ENCODE assay signal across 1 cellular context in genomic region chr6:12286381-12287132, GRCh38.
TF ChIP-seq lines count a peak whose summit lies in the region.

No MANE protein-coding gene starts in this region.

TF ChIP-seq in IMR-90, 13 proteins besides CTCF, POLR2A, EP300 and RAD21 (continued from another document):
- TF ChIP-seq USF2 (IDR thresholded peaks at IDR 0.05; ENCODE audit: low read depth, low read length) = no peak
- no peak for TF ChIP-seq SMC3 (IDR thresholded peaks at IDR 0.05; ENCODE audit: low read depth, low read length)
- TF ChIP-seq RCOR1 (IDR thresholded peaks at IDR 0.05; ENCODE audit: insufficient replicate concordance, low read length) = no peak
- TF ChIP-seq RFX5 (IDR thresholded peaks at IDR 0.05; ENCODE audit: low read depth, low read length) = no peak
- TF ChIP-seq ELK1 (IDR thresholded peaks at IDR 0.05; ENCODE audit: borderline replicate concordance, low read depth, low read length) = no peak
